15 cellular contexts compared by ENCODE assay signal in genomic region chr9:114521846-114522245, GRCh38.
"Had no signal": no experiment of that assay in that cellular context is flagged by ENCODE, and none has a peak within 500 bp of the region (broad histone marks: within the 10 kb centered on the region; RNA-seq: fewer than 3 reads in every experiment).

No MANE protein-coding gene starts in this region.

- H3K4me2 ChIP-seq: smooth muscle cell had no signal

- FAIRE-seq: endometrium had no signal

- H3K36me3 ChIP-seq: cardiac muscle cell, suprapubic skin had no signal

- H3K4me1 ChIP-seq: suprapubic skin had no signal

- H3K9me3 ChIP-seq: suprapubic skin had no signal

- DNase-seq: activated CD4-positive, CD25-positive, alpha-beta regulatory T cell treated with anti-CD3 and anti-CD28 coated beads, Interleukin-2, amount 50 U/mL, for 72 hours; activated naive CD4-positive, alpha-beta T cell; activated naive CD8-positive, alpha-beta T cell treated with anti-CD3 and anti-CD28 coated beads, Interleukin-2, amount 10 ng/mL, durations not matched to agents 7 days and 5 days; activated T-cell treated with anti-CD3 and anti-CD28 coated beads for 4 hours; aorta; islet precursor cell; naive thymus-derived CD4-positive, alpha-beta T cell; right cardiac atrium; T1000 had no signal

- H3K27ac ChIP-seq: cardiac muscle cell, suprapubic skin had no signal

- H3K4me3 ChIP-seq: cardiac muscle cell, smooth muscle cell, suprapubic skin had no signal

- ATAC-seq: esophagus mucosa; left lobe of liver; naive thymus-derived CD4-positive, alpha-beta T cell; right cardiac atrium had no signal
